Comparison of ENCODE assay signal across 15 cellular contexts in genomic region chr7:86667732-86668131, GRCh38. TPM values are rescaled to one million over a fixed set of nuclear protein-coding genes. Genes with fewer than 3 reads are reported as not detected.
DNase-seq lines count a peak whose midpoint lies in the region; ATAC-seq and TF ChIP-seq lines count a peak whose summit lies in the region.
"Had no signal": no experiment of that assay in that cellular context is flagged by ENCODE, and none has a peak within 500 bp of the region (broad histone marks: within the 10 kb centered on the region; RNA-seq: fewer than 3 reads in every experiment).

No MANE protein-coding gene starts in this region.

- DNase-seq in NCI-H1105 (lab: John Stamatoyannopoulos, UW) (peak; percentile 13), WTC11 (ENCODE audit: low spot score) (peak; percentile 22), LoVo (ENCODE audit: low spot score) (no peak), middle frontal gyrus (ENCODE audit: extremely low spot score, low spot score) (no peak)
- DNase-seq: DMS79 treated with DMSO at 0.1 percent for 48 hours, NCI-H2171 treated with DMSO at 0.1 percent for 48 hours, RPMI8226 had no signal

- ATAC-seq in GM18519 (IDR thresholded peaks at IDR 0.05; ENCODE audit: low FRiP score, unreplicated experiment) (peak; percentile 56), WTC11 (peak; percentile 93), HG03095 (IDR thresholded peaks at IDR 0.05; ENCODE audit: unreplicated experiment) (no peak)
- no peak for ATAC-seq in activated T-helper 17 cell treated with anti-CD3 and anti-CD28 coated beads, Interleukin-2, amount 50 U/mL, for 72 hours (replicated peaks)

- CTCF ChIA-PET in WTC11 (lab: Charles Lee), result interaction anchor here (0.6 to 4.4 kb wide), 13 partner anchors 8 to 1386 kb away, joined by 3 to 57 read pairs (median 4); no protein-coding TSS in a partner anchor

- TF ChIP-seq CTCF in C4-2B (conservative IDR thresholded peaks at IDR 0.05) (peak; percentile 6; the same call in 1 of the 2 replicates), WTC11 (IDR thresholded peaks at IDR 0.05) (no peak)

- POLR2A ChIA-PET in WTC11 (lab: Charles Lee), result no interaction called here

- no peak overlapping the region for H3K4me3 Mint-ChIP-seq in WTC11
- H3K4me3 Mint-ChIP-seq in activated T-helper 17 cell treated with anti-CD3 and anti-CD28 coated beads, Interleukin-2, amount 50 U/mL, for 72 hours, result no peak overlapping the region
- H3K4me3 Mint-ChIP-seq: activated naive CD8-positive, alpha-beta T cell had no signal

- no peaks in the 10 kb centered on the region for H3K9me3 Mint-ChIP-seq in WTC11
- no peaks in the 10 kb centered on the region for H3K9me3 Mint-ChIP-seq in activated T-helper 17 cell treated with anti-CD3 and anti-CD28 coated beads, Interleukin-2, amount 50 U/mL, for 72 hours

- H3K27ac ChIP-seq in C4-2B, result no peak overlapping the region

- H3K36me3 Mint-ChIP-seq in WTC11, result no peaks in the 10 kb centered on the region
- no peaks in the 10 kb centered on the region for H3K36me3 Mint-ChIP-seq in activated T-helper 17 cell treated with anti-CD3 and anti-CD28 coated beads, Interleukin-2, amount 50 U/mL, for 72 hours (ENCODE audit: low read depth)
- H3K36me3 Mint-ChIP-seq: activated naive CD8-positive, alpha-beta T cell had no signal

- no peak overlapping the region for H3K27ac Mint-ChIP-seq in WTC11
- no peak overlapping the region for H3K27ac Mint-ChIP-seq in activated T-helper 17 cell treated with anti-CD3 and anti-CD28 coated beads, Interleukin-2, amount 50 U/mL, for 72 hours
- H3K27ac Mint-ChIP-seq: activated naive CD8-positive, alpha-beta T cell; progenitor cell of endocrine pancreas had no signal

- peaks cover 20% of the 10 kb centered on the region for H3K4me1 Mint-ChIP-seq in WTC11
- no peaks in the 10 kb centered on the region for H3K4me1 Mint-ChIP-seq in activated T-helper 17 cell treated with anti-CD3 and anti-CD28 coated beads, Interleukin-2, amount 50 U/mL, for 72 hours

- no peaks in the 10 kb centered on the region for H3K27me3 Mint-ChIP-seq in WTC11 (ENCODE audit: low read depth)
- no peaks in the 10 kb centered on the region for H3K27me3 Mint-ChIP-seq in activated T-helper 17 cell treated with anti-CD3 and anti-CD28 coated beads, Interleukin-2, amount 50 U/mL, for 72 hours
- H3K27me3 Mint-ChIP-seq: activated naive CD8-positive, alpha-beta T cell had no signal

TF ChIP-seq in WTC11, 78 proteins besides CTCF, POLR2A, EP300 and RAD21:
- no peak for TF ChIP-seq IRF1 (CRISPR knock-in tag; IDR thresholded peaks at IDR 0.05)
- TF ChIP-seq E2F5 (CRISPR knock-in tag; IDR thresholded peaks at IDR 0.05), result no peak
- no peak for TF ChIP-seq NFATC4 (CRISPR knock-in tag; IDR thresholded peaks at IDR 0.05)
- TF ChIP-seq SOX15 (CRISPR knock-in tag; IDR thresholded peaks at IDR 0.05), result no peak
- TF ChIP-seq USF1 (CRISPR knock-in tag; IDR thresholded peaks at IDR 0.05), result no peak

RNA-seq across cellular contexts. Expression of gene GRM3, which starts 24.0 kb away (rescaled TPM):
- total RNA-seq in WTC11 (2021), result 0.87 to 1.5 TPM (median 0.94 TPM) in 3 replicates
- total RNA-seq in activated T-helper 17 cell treated with anti-CD3 and anti-CD28 coated beads, Interleukin-2, amount 50 U/mL, for 72 hours, result not detected
- total RNA-seq: activated CD8-positive, alpha-beta memory T cell treated with anti-CD3 and anti-CD28 coated beads for 36 hours; mononuclear cell had no signal

Comparison
In these comparisons a context has a peak if more than half of its experiments do, and no peak if none do; other contexts are left out.
1. ATAC-seq: peak in GM18519 (single experiment) and WTC11 (single experiment); none in activated T-helper 17 cell treated with anti-CD3 and anti-CD28 coated beads, Interleukin-2, amount 50 U/mL, for 72 hours (single experiment) and HG03095 (single experiment).
2. DNase-seq: peak in NCI-H1105 (single experiment) and WTC11 (single experiment); none in LoVo (single experiment) and middle frontal gyrus (single experiment).